25 cellular contexts compared by ENCODE assay signal in the genomic region with DNA sequence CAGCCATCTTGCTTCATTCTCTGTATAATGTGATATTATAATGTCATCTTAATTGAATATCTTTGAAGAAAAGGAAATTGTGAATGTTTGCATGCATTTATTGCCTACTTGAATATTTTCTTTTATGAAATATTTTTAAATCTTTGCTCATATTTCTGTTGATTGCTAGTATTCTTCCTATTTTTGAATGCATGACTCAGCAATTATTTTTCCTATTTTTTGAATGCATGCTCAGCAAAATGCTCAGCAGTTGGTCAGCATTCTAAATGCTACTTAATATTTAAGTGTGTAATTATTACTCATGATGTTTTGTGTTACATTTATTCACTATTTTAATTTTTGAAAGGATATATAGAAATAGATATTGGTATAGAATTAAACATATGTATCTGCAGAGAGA.
"Had no signal": no experiment of that assay in that cellular context is flagged by ENCODE, and none has a peak within 500 bp of the region (broad histone marks: within the 10 kb centered on the region; RNA-seq: fewer than 3 reads in every experiment).

No MANE protein-coding gene starts in this region.

- H3K36me3 ChIP-seq: lower lobe of right lung, pancreas, prostate gland, sigmoid colon, spleen, suprapubic skin, thoracic aorta, tibial artery, upper lobe of right lung had no signal

- FAIRE-seq: pancreas, small intestine, urothelium cell line had no signal

- H3K4me2 ChIP-seq: hepatocyte had no signal

- H3K79me2 ChIP-seq: hepatocyte had no signal

- H2AFZ ChIP-seq: hepatocyte had no signal

- H3K9me3 ChIP-seq: lower lobe of right lung, pancreas, prostate gland, sigmoid colon, suprapubic skin, thoracic aorta, tibial artery, upper lobe of right lung had no signal

- H3K4me1 ChIP-seq: lower lobe of right lung, pancreas, prostate gland, sigmoid colon, spleen, tibial artery, upper lobe of right lung had no signal

- H3K27ac ChIP-seq: hepatocyte, lower lobe of right lung, pancreas, prostate gland, sigmoid colon, spleen, suprapubic skin, thoracic aorta, tibial artery, upper lobe of right lung had no signal

- H3K27me3 ChIP-seq: hepatocyte, pancreas, sigmoid colon, spleen, suprapubic skin, tibial artery, upper lobe of right lung had no signal

- ATAC-seq: left lobe of liver; lower lobe of right lung; naive thymus-derived CD8-positive, alpha-beta T cell; pancreas; right cardiac atrium; stimulated activated effector memory CD8-positive, alpha-beta T cell treated with anti-CD3 and anti-CD28 coated beads, Interleukin-12 subunit alpha, Interleukin-12 subunit beta, amount 100 ng/mL, for 72 hours; upper lobe of right lung had no signal

- DNase-seq: islet precursor cell; mammary epithelial cell; mesenchymal stem cell; naive thymus-derived CD8-positive, alpha-beta T cell; nucleus accumbens; pancreas; posterior cingulate gyrus; retina; right cardiac atrium; sigmoid colon; small intestine; spleen; stimulated activated CD4-positive, alpha-beta T cell treated with anti-CD3 and anti-CD28 coated beads, Interleukin-4, amount 100 ng/mL, for 24 hours; stimulated activated naive CD4-positive, alpha-beta T cell; tibial artery; trophoblast cell; upper lobe of right lung had no signal

- H3K4me3 ChIP-seq: hepatocyte, lower lobe of right lung, pancreas, prostate gland, sigmoid colon, spleen, suprapubic skin, thoracic aorta, tibial artery, upper lobe of right lung had no signal
